ENCODE assay signal across 8 cellular contexts in the genomic region with DNA sequence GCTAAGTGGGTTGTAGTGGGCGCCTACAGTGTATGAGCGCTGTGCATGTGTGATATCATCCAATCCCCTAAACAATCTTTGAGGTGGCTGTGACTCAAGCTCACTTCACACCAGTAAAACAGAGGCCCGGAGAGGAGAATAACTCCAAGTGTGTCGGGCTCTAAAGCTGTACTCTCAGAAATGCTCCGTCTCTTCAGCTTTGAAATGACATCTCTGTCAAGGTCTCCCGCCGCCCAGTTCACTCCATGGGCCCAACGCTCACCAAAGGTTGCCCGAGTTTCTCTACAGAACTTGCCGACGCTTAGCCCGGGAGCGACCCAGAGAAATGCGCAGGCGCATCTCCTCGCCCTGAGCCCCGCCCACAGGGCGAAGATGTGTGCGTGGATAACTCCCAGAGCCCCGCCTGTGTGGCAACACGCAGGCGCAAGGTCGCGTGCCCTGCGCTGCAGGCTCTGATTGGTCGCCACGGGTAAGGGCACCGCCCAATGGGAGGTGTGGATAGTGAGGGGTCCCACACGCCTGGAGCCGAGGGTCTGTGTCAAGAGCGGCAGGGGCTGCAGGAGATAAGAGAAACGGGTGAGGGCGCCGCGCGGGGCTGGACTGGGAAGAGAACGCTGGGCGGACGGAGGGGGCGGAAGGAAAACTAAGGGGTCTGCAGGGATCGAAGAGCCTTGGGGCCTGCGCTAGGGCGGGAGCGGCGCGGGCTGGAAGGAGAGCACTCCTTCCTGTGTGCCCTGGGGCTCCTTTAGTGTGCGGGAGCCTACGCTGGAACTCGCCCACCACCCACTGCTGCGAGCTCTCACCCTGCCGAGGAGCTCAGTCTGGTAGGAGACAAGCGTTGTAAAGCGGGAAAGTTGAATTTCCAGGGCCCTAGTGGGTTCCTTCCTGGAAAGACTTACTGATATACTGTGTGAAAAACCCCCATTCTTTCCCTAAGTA. TPM values are rescaled to one million over a fixed set of nuclear protein-coding genes. Genes with fewer than 3 reads are reported as not detected.
DNase-seq lines count a peak whose midpoint lies in the region; ATAC-seq and TF ChIP-seq lines count a peak whose summit lies in the region.

A gene with protein sequence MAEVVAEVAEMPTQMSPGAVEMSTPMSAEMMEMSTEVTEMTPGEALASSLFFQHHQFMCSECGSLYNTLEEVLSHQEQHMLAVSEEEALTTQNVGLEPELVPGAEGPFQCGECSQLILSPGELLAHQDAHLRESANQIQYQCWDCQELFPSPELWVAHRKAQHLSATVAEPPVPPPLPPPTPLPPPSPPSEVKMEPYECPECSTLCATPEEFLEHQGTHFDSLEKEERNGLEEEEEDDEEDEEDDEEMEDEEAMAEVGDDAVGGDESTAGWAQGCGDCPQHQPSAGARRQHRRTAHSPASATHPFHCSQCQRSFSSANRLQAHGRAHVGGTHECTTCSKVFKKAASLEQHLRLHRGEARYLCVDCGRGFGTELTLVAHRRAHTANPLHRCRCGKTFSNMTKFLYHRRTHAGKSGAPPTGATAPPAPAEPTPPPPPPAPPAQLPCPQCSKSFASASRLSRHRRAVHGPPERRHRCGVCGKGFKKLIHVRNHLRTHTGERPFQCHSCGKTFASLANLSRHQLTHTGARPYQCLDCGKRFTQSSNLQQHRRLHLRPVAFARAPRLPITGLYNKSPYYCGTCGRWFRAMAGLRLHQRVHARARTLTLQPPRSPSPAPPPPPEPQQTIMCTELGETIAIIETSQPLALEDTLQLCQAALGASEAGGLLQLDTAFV (plus strand): TSS at position 501 of the 939 bp plus-strand sequence. CDS start 4,092 bp downstream, outside the sequence.

- TF ChIP-seq POLR2A in prostate gland (IDR thresholded peaks at IDR 0.05), result peak; percentile 89

- no peak for TF ChIP-seq CTCF in prostate gland (IDR thresholded peaks at IDR 0.05)

- H3K27ac ChIP-seq in angular gyrus (ENCODE audit: low read depth, low read length) (peak within 1 kb of the TSS; percentile 81), prostate gland (peak within 1 kb of the TSS; percentile 84 to 90), urinary bladder (ENCODE audit: low read depth) (peak within 1 kb of the TSS; percentile 33)

- no peaks in the 10 kb centered on the region for H3K27me3 ChIP-seq in prostate gland (replicated peaks; ENCODE audit: insufficient read depth)

- DNase-seq in NCI-H187 treated with DMSO at 0.1 percent for 48 hours (lab: John Stamatoyannopoulos, UW) (peak; percentile 79), T-helper 2 cell (peak; percentile 92 to 98 (median 96)), left ventricle myocardium superior (peak; percentile 99), prostate gland (ENCODE audit: low spot score) (peak; percentile 96)

- ATAC-seq in GM18502 (IDR thresholded peaks at IDR 0.05; ENCODE audit: poor library complexity, unreplicated experiment), result peak; percentile 74
- ATAC-seq in HG02943 (IDR thresholded peaks at IDR 0.05; ENCODE audit: low read depth, unreplicated experiment), result peak; percentile 56
- ATAC-seq in left ventricle myocardium superior, result peak; percentile 89

- H3K4me1 ChIP-seq in prostate gland (replicated peaks) (peaks cover 22% of the 10 kb centered on the region), urinary bladder (ENCODE audit: insufficient read depth) (peaks cover 6% of the 10 kb centered on the region)

- H3K9me3 ChIP-seq in prostate gland, result no peaks in the 10 kb centered on the region

- intact Hi-C loops in left ventricle myocardium superior (cut with micrococcal nuclease), result no loop called here
- intact Hi-C loops in prostate gland (cut with DNase I), result loop anchor here (10.0 kb wide), 1 partner anchor 175 kb away; a partner anchor contains a TSS

- under 1% methylated on average over 53 of the region's 53 CpGs for WGBS in prostate gland
- under 1% methylated on average over 53 of the region's 53 CpGs for WGBS in urinary bladder

- peaks cover 0 to 10% of the 10 kb centered on the region in 2 donors for H3K36me3 ChIP-seq in prostate gland
- peaks cover 4% of the 10 kb centered on the region for H3K36me3 ChIP-seq in urinary bladder (ENCODE audit: insufficient read depth)

- H3K4me3 ChIP-seq in prostate gland (peak within 1 kb of the TSS; percentile 63 to 73), urinary bladder (ENCODE audit: low read depth, low read length) (peak within 1 kb of the TSS; percentile 71)

RNA-seq across cellular contexts. Expression of the gene that starts here (rescaled TPM):
- total RNA-seq in left ventricle myocardium superior, result 6.7 TPM
- total RNA-seq in prostate gland, result 10 to 100 TPM in 1 of 2 donors, 1 to 10 TPM in 1; 8.2 to 14.1 TPM
- total RNA-seq in urinary bladder, result 7.0 TPM
- polyA plus RNA-seq in urinary bladder, result 6.0 TPM

Comparison
In these comparisons a context has a peak if more than half of its experiments do, and no peak if none do; other contexts are left out.
1. Peak in every context shown above with its lines: DNase-seq, ATAC-seq, H3K4me3 ChIP-seq and H3K27ac ChIP-seq.
2. H3K27ac ChIP-seq: peak in every context shown above with its lines; median percentile 87 in prostate gland; 81 in angular gyrus; 33 in urinary bladder.